Comparison of ENCODE assay signal across 22 cellular contexts in genomic region chr2:164897521-164898260, GRCh38. TPM values are rescaled to one million over a fixed set of nuclear protein-coding genes. Genes with fewer than 3 reads are reported as not detected.
A peak's percentile ranks its signal among the peaks of the same experiment; 100 is the strongest.
DNase-seq lines count a peak whose midpoint lies in the region; ATAC-seq and TF ChIP-seq lines count a peak whose summit lies in the region.
"Had no signal": no experiment of that assay in that cellular context is flagged by ENCODE, and none has a peak within 500 bp of the region (broad histone marks: within the 10 kb centered on the region; RNA-seq: fewer than 3 reads in every experiment).

No MANE protein-coding gene starts in this region.

- CTCF ChIA-PET in Calu3 (lab: Charles Lee): interaction anchor here (1.2 to 1.7 kb wide), 3 partner anchors 17 to 56 kb away, joined by 3 to 7 read pairs (median 4); partner anchors contain the start of gene COBLL1

- ATAC-seq in left colon (no peak), GM18909 (IDR thresholded peaks at IDR 0.05; ENCODE audit: poor library complexity, unreplicated experiment) (no peak), body of pancreas (no peak)

- no peaks in the 10 kb centered on the region for H3K36me3 ChIP-seq in Loucy (ENCODE audit: insufficient read depth, low read length)
- no peaks in the 10 kb centered on the region for H3K36me3 ChIP-seq in neuronal stem cell (replicated peaks in 1 of 2; ENCODE audit: control insufficient read depth in 2 of 2, insufficient read depth in 2 of 2, low read length in 2 of 2)
- no peaks in the 10 kb centered on the region for H3K36me3 ChIP-seq in body of pancreas (replicated peaks in 1 of 2; ENCODE audit: insufficient read depth in 1 of 2, low read depth in 2 of 2)
- H3K36me3 ChIP-seq: SJSA1 had no signal

- no peak overlapping the region for H2BK5ac ChIP-seq in neuronal stem cell (ENCODE audit: low read length)

- H2AFZ ChIP-seq in Loucy (ENCODE audit: low read length) (peak overlapping the region; percentile 21; the same call in 1 of the 2 replicates), neuronal stem cell (ENCODE audit: low read length) (peak overlapping the region; percentile 50)

- H3K4me3 Mint-ChIP-seq in Calu3 (ENCODE audit: low read depth, unreplicated experiment): no peak overlapping the region
- H3K4me3 Mint-ChIP-seq in dendritic cell treated with granulocyte-macrophage colony-stimulating factor and Interleukin-4, amounts not matched to agents 40 ng/mL and 50 ng/mL, for 4 days: no peak overlapping the region
- H3K4me3 Mint-ChIP-seq: activated CD4-positive, alpha-beta memory T cell treated with anti-CD3 and anti-CD28 coated beads, Interleukin-2, amount 10 ng/mL, durations not matched to agents 7 days and 5 days; activated naive CD4-positive, alpha-beta T cell treated with anti-CD3 and anti-CD28 coated beads for 36 hours; endodermal cell; T-helper 1 cell treated with Interleukin-12 subunit alpha and Interleukin-12 subunit beta and Interleukin-4 antibody, amounts not matched to agents 30 μg/mL and 1 μg/mL, for 36 hours had no signal

- no peaks in the 10 kb centered on the region for H3K36me3 Mint-ChIP-seq in Calu3 (ENCODE audit: insufficient read depth, unreplicated experiment)
- no peaks in the 10 kb centered on the region for H3K36me3 Mint-ChIP-seq in dendritic cell treated with granulocyte-macrophage colony-stimulating factor and Interleukin-4, amounts not matched to agents 40 ng/mL and 50 ng/mL, for 4 days (ENCODE audit: low read depth)

- H3K14ac ChIP-seq in neuronal stem cell (ENCODE audit: low read length): no peak overlapping the region

- H3K27me3 ChIP-seq in Loucy (ENCODE audit: insufficient read depth, low read length, poor library complexity, severe bottlenecking): no peaks in the 10 kb centered on the region
- H3K27me3 ChIP-seq in neuronal stem cell (ENCODE audit: control insufficient read depth in 3 of 3, insufficient read depth in 3 of 3, low read depth in 1 of 3, low read length in 3 of 3): no peaks in the 10 kb centered on the region
- no peaks in the 10 kb centered on the region for H3K27me3 ChIP-seq in body of pancreas
- H3K27me3 ChIP-seq: SJSA1 had no signal

- H3K27ac ChIP-seq in neuronal stem cell (replicated peaks; ENCODE audit: low read length) (no peak overlapping the region), body of pancreas (peak overlapping the region in 2 of 4 donors; percentile 53 to 70)
- H3K27ac ChIP-seq: VCaP had no signal

- TF ChIP-seq CTCF in Calu3 (IDR thresholded peaks at IDR 0.05; ENCODE audit: unreplicated experiment) (no peak), Loucy (conservative IDR thresholded peaks at IDR 0.05; ENCODE audit: low read length) (no peak), body of pancreas (IDR thresholded peaks at IDR 0.05) (no peak)

- H2BK120ac ChIP-seq in neuronal stem cell (ENCODE audit: low read depth, low read length): no peak overlapping the region

- H3K4me1 Mint-ChIP-seq in Calu3 (ENCODE audit: low read depth, unreplicated experiment): peaks cover 42% of the 10 kb centered on the region
- peaks cover 11% of the 10 kb centered on the region for H3K4me1 Mint-ChIP-seq in dendritic cell treated with granulocyte-macrophage colony-stimulating factor and Interleukin-4, amounts not matched to agents 40 ng/mL and 50 ng/mL, for 4 days (ENCODE audit: low read depth)
- H3K4me1 Mint-ChIP-seq: endodermal cell had no signal

- peaks cover 6% of the 10 kb centered on the region for H3K9me3 Mint-ChIP-seq in Calu3 (ENCODE audit: low read depth, unreplicated experiment)
- no peaks in the 10 kb centered on the region for H3K9me3 Mint-ChIP-seq in dendritic cell treated with granulocyte-macrophage colony-stimulating factor and Interleukin-4, amounts not matched to agents 40 ng/mL and 50 ng/mL, for 4 days
- H3K9me3 Mint-ChIP-seq: endodermal cell had no signal

- DNase-seq in Calu3: no peak
- DNase-seq in neuronal stem cell (ENCODE audit: low spot score): no peak
- DNase-seq in left colon: no peak
- DNase-seq in GOT3 (lab: John Stamatoyannopoulos, UW): no peak
- DNase-seq in body of pancreas: no peak
- DNase-seq: activated CD4-positive, alpha-beta memory T cell treated with anti-CD3 and anti-CD28 coated beads, Interleukin-2, amount 10 ng/mL, durations not matched to agents 7 days and 5 days; activated naive CD4-positive, alpha-beta T cell treated with anti-CD3 and anti-CD28 coated beads for 36 hours; DMS153; endodermal cell; NCI-H2107; NCI-H526; stimulated activated CD4-positive, alpha-beta T cell treated with anti-CD3 and anti-CD28 coated beads, Interleukin-12 subunit alpha, Interleukin-12 subunit beta, amount 100 ng/mL, for 4 hours; stimulated activated CD8-positive, alpha-beta memory T cell treated with anti-CD3 and anti-CD28 coated beads, Interleukin-4, amount 100 ng/mL, for 48 hours had no signal

- no peak overlapping the region for H2BK12ac ChIP-seq in neuronal stem cell (ENCODE audit: low read length)

- no peak overlapping the region for H4K8ac ChIP-seq in neuronal stem cell (ENCODE audit: low read depth, low read length)

- H3K9ac ChIP-seq in Loucy (ENCODE audit: low read depth, low read length, poor library complexity, severe bottlenecking) (peak overlapping the region; percentile 1), neuronal stem cell (ENCODE audit: low read depth, low read length, poor library complexity) (no peak overlapping the region)

- WGBS in neuronal stem cell (ENCODE audit: extremely low coverage in 2 of 2, insufficient read length in 2 of 2, insufficient replicate concordance in 1 of 2), 2 donors: no CpG with 5 or more reads among the region's 3 CpGs
- WGBS in body of pancreas, 2 donors: 56 to 63% methylated on average over 3 of the region's 3 CpGs

- H4K20me1 ChIP-seq in Loucy (ENCODE audit: insufficient read depth, low read length, poor library complexity, severe bottlenecking): no peaks in the 10 kb centered on the region

- H3K9me3 ChIP-seq in Loucy (ENCODE audit: insufficient read depth, low read depth, low read length) (no peaks in the 10 kb centered on the region), neuronal stem cell (replicated peaks in 1 of 2; ENCODE audit: control insufficient read depth in 2 of 2, insufficient read depth in 1 of 2, low read depth in 1 of 2, low read length in 2 of 2) (no peaks in the 10 kb centered on the region), body of pancreas (no peaks in the 10 kb centered on the region)
- H3K9me3 ChIP-seq: SJSA1 had no signal

- no peak overlapping the region for H2BK15ac ChIP-seq in neuronal stem cell (ENCODE audit: low read length)

- H3K18ac ChIP-seq in neuronal stem cell (ENCODE audit: low read length): no peak overlapping the region

- H3K4me3 ChIP-seq in Loucy (ENCODE audit: low read length, poor library complexity, severe bottlenecking): no peak overlapping the region
- no peak overlapping the region for H3K4me3 ChIP-seq in neuronal stem cell (ENCODE audit: low read length in 2 of 2)
- H3K4me3 ChIP-seq in body of pancreas: no peak overlapping the region
- H3K4me3 ChIP-seq: SJSA1 had no signal

- H4K91ac ChIP-seq in neuronal stem cell (ENCODE audit: low read depth, low read length, poor library complexity): no peak overlapping the region

- H3K79me2 ChIP-seq in Loucy (ENCODE audit: insufficient read depth, low read length): no peaks in the 10 kb centered on the region

- H3K4me1 ChIP-seq in Loucy (ENCODE audit: insufficient read depth, low read length, poor library complexity, severe bottlenecking) (peaks cover 31% of the 10 kb centered on the region), neuronal stem cell (ENCODE audit: control insufficient read depth in 2 of 2, insufficient read depth in 1 of 2, low read depth in 1 of 2, low read length in 2 of 2) (no peaks in the 10 kb centered on the region), body of pancreas (peaks cover 24% of the 10 kb centered on the region)

- H3F3A ChIP-seq in Loucy (ENCODE audit: low read depth): peaks cover 8% of the 10 kb centered on the region; the same call in 1 of the 2 replicates

- no peaks in the 10 kb centered on the region for H3K9me2 ChIP-seq in Loucy (replicated peaks; ENCODE audit: low read depth, low read length)

- no peak overlapping the region for H2AK5ac ChIP-seq in neuronal stem cell (ENCODE audit: low read depth, low read length)

- H3K4me2 ChIP-seq in Loucy (ENCODE audit: low read depth, low read length, poor library complexity, severe bottlenecking): peak overlapping the region; percentile 60
- H3K4me2 ChIP-seq in neuronal stem cell (ENCODE audit: insufficient read depth, low read length, poor library complexity, severe bottlenecking): no peak overlapping the region

- H3K23ac ChIP-seq in neuronal stem cell (ENCODE audit: low read depth, low read length, poor library complexity): no peak overlapping the region

- no TSS peak for BruUV-seq in Calu3 (replicated peaks; lab: Mats Ljungman, UMichigan)

- H3K27me3 Mint-ChIP-seq in Calu3 (ENCODE audit: unreplicated experiment): no peaks in the 10 kb centered on the region
- H3K27me3 Mint-ChIP-seq in dendritic cell treated with granulocyte-macrophage colony-stimulating factor and Interleukin-4, amounts not matched to agents 40 ng/mL and 50 ng/mL, for 4 days: no peaks in the 10 kb centered on the region

- H3K27ac Mint-ChIP-seq in Calu3 (ENCODE audit: unreplicated experiment): peak overlapping the region; percentile 81
- peak overlapping the region; percentile 3 for H3K27ac Mint-ChIP-seq in dendritic cell treated with granulocyte-macrophage colony-stimulating factor and Interleukin-4, amounts not matched to agents 40 ng/mL and 50 ng/mL, for 4 days
- H3K27ac Mint-ChIP-seq: activated CD4-positive, alpha-beta memory T cell treated with anti-CD3 and anti-CD28 coated beads, Interleukin-2, amount 10 ng/mL, durations not matched to agents 7 days and 5 days; activated naive CD4-positive, alpha-beta T cell treated with anti-CD3 and anti-CD28 coated beads for 36 hours; endodermal cell; T-helper 1 cell treated with Interleukin-12 subunit alpha and Interleukin-12 subunit beta and Interleukin-4 antibody, amounts not matched to agents 30 μg/mL and 1 μg/mL, for 36 hours had no signal

- H3K79me1 ChIP-seq in neuronal stem cell (ENCODE audit: low read depth, low read length): no peaks in the 10 kb centered on the region

- intact Hi-C loops in Calu3 (cut with micrococcal nuclease; ENCODE audit: unreplicated experiment) (no loop called here), left colon (cut with DNase I, micrococcal nuclease) (no loop called here), body of pancreas (cut with DNase I) (no loop called here)
- intact Hi-C loops in dendritic cell treated with granulocyte-macrophage colony-stimulating factor and Interleukin-4, amounts not matched to agents 40 ng/mL and 50 ng/mL, for 4 days (cut with micrococcal nuclease): no loop called here

- no peak overlapping the region for H3K4ac ChIP-seq in neuronal stem cell (ENCODE audit: low read length)

- no peak for TF ChIP-seq POLR2A in body of pancreas (IDR thresholded peaks at IDR 0.05)

RNA-seq across cellular contexts. Expression of gene COBLL1, which starts 56.1 kb away (rescaled TPM):
- total RNA-seq in Calu3 (2022) (44.9 and 56.9 TPM in 2 replicates), left colon (10 to 100 TPM; 25.5 to 33.3 TPM), body of pancreas (100 to 1,000 TPM; 104 to 140 TPM)
- polyA plus RNA-seq in neuronal stem cell (2013, experiment 1 of 2): 1.0 TPM
- polyA plus RNA-seq in neuronal stem cell (2013, experiment 2 of 2): 0.97 TPM
- total RNA-seq: activated CD4-positive, alpha-beta memory T cell treated with anti-CD3 and anti-CD28 coated beads, Interleukin-2, amount 10 ng/mL, durations not matched to agents 7 days and 5 days; activated naive CD4-positive, alpha-beta T cell treated with anti-CD3 and anti-CD28 coated beads for 36 hours had no signal

RNA-seq across cellular contexts. Expression of gene SLC38A11, which starts 57.6 kb away (rescaled TPM):
- total RNA-seq in Calu3 (2022) (0.57 and 1.6 TPM in 2 replicates), left colon (1 to 10 TPM; 3.7 to 5.7 TPM), body of pancreas (1 to 10 TPM; 1.6 to 2.9 TPM)
- not detected for polyA plus RNA-seq in neuronal stem cell (2013, experiment 1 of 2)
- polyA plus RNA-seq in neuronal stem cell (2013, experiment 2 of 2): not detected
- total RNA-seq: activated CD4-positive, alpha-beta memory T cell treated with anti-CD3 and anti-CD28 coated beads, Interleukin-2, amount 10 ng/mL, durations not matched to agents 7 days and 5 days; activated naive CD4-positive, alpha-beta T cell treated with anti-CD3 and anti-CD28 coated beads for 36 hours; endodermal cell; HT1080; LHCN-M2; SJSA1 had no signal
- polyA plus RNA-seq: neural cell had no signal
